ENCODE assay signal across 1 cellular context in genomic region chr3:133896002-133896761, GRCh38.
TF ChIP-seq lines count a peak whose summit lies in the region.

No MANE protein-coding gene starts in this region.

TF ChIP-seq in IMR-90, 13 proteins besides CTCF, POLR2A, EP300 and RAD21 (continued from another document):
- TF ChIP-seq MAFK (IDR thresholded peaks at IDR 0.05; ENCODE audit: low read depth, low read length) = no peak
- TF ChIP-seq, protein P1, sequence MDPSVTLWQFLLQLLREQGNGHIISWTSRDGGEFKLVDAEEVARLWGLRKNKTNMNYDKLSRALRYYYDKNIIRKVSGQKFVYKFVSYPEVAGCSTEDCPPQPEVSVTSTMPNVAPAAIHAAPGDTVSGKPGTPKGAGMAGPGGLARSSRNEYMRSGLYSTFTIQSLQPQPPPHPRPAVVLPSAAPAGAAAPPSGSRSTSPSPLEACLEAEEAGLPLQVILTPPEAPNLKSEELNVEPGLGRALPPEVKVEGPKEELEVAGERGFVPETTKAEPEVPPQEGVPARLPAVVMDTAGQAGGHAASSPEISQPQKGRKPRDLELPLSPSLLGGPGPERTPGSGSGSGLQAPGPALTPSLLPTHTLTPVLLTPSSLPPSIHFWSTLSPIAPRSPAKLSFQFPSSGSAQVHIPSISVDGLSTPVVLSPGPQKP (IDR thresholded peaks at IDR 0.05; ENCODE audit: borderline replicate concordance, low read depth, low read length) = no peak
